ENCODE assay signal across 14 cellular contexts in genomic region chr4:151228196-151229119, GRCh38. TPM values are rescaled to one million over a fixed set of nuclear protein-coding genes. Genes with fewer than 3 reads are reported as not detected.
DNase-seq lines count a peak whose midpoint lies in the region; ATAC-seq, FAIRE-seq and TF ChIP-seq lines count a peak whose summit lies in the region.
"Had no signal": no experiment of that assay in that cellular context is flagged by ENCODE, and none has a peak within 500 bp of the region (broad histone marks: within the 10 kb centered on the region; RNA-seq: fewer than 3 reads in every experiment).

No MANE protein-coding gene starts in this region.

- H2AFZ ChIP-seq in IMR-90 (replicated peaks; ENCODE audit: low read length, poor library complexity) (no peak overlapping the region), keratinocyte (ENCODE audit: control insufficient read depth, low read length) (no peak overlapping the region)

- H3K9me3 ChIP-seq in IMR-90 (ENCODE audit: control insufficient read depth, insufficient read depth, low read length) (no peaks in the 10 kb centered on the region), keratinocyte (ENCODE audit: control insufficient read depth, low read depth, low read length) (no peaks in the 10 kb centered on the region), spleen (no peaks in the 10 kb centered on the region)

- no peak overlapping the region for H2BK15ac ChIP-seq in IMR-90 (ENCODE audit: low read depth, low read length)

- TF ChIP-seq CTCF in IMR-90 (conservative IDR thresholded peaks at IDR 0.05; ENCODE audit: low read depth, low read length) (no peak), chondrocyte (IDR thresholded peaks at IDR 0.05) (no peak), keratinocyte (optimal IDR thresholded peaks at IDR 0.05 in 1 of 3, IDR thresholded peaks at IDR 0.05 in 1 of 3, conservative IDR thresholded peaks at IDR 0.05 in 1 of 3; ENCODE audit: extremely low read depth in 1 of 3, insufficient read depth in 2 of 3, low read length in 3 of 3) (no peak), spleen (IDR thresholded peaks at IDR 0.05 in 8 of 11, conservative IDR thresholded peaks at IDR 0.05 in 3 of 11) (no peak), nephron progenitor cell (IDR thresholded peaks at IDR 0.05) (no peak)

- no peak overlapping the region for H3K9ac ChIP-seq in IMR-90 (ENCODE audit: low read depth, low read length)
- H3K9ac ChIP-seq in keratinocyte (ENCODE audit: control insufficient read depth, extremely low read depth, insufficient read depth, low read length): peak overlapping the region; percentile 48

- H4K20me1 ChIP-seq in IMR-90 (ENCODE audit: insufficient read depth, low read length): no peaks in the 10 kb centered on the region
- H4K20me1 ChIP-seq in keratinocyte (ENCODE audit: control insufficient read depth, extremely low read depth, insufficient read depth, low read length): no peaks in the 10 kb centered on the region

- no peak overlapping the region for H4K5ac ChIP-seq in IMR-90 (ENCODE audit: low read depth, low read length)

- no peak overlapping the region; the same call in 1 of the 2 replicates for H3K27ac ChIP-seq in IMR-90 (ENCODE audit: insufficient read depth, low read length)
- peak overlapping the region; percentile 68 for H3K27ac ChIP-seq in keratinocyte (ENCODE audit: control insufficient read depth, insufficient read depth, low read length)
- peak overlapping the region in 6 of 8 donors; percentile 7 to 45 (median 42) for H3K27ac ChIP-seq in spleen

- ATAC-seq in IMR-90 (ENCODE audit: low read depth): no peak
- ATAC-seq: activated CD4-positive, CD25-positive, alpha-beta regulatory T cell treated with anti-CD3 and anti-CD28 coated beads, Interleukin-2, amount 50 U/mL, for 24 hours; stimulated activated naive CD8-positive, alpha-beta T cell treated with anti-CD3 and anti-CD28 coated beads, Interleukin-15, Interleukin-2, amounts not matched to agents 100 U/mL and 50 U/mL, for 24 hours had no signal

- peak overlapping the region; percentile 27; the same call in 1 of the 2 replicates for H3K4me2 ChIP-seq in IMR-90 (ENCODE audit: low read depth, low read length)
- peak overlapping the region; percentile 71 for H3K4me2 ChIP-seq in keratinocyte (ENCODE audit: control insufficient read depth, extremely low read depth, insufficient read depth, low read depth, low read length)

- H3K9me1 ChIP-seq in IMR-90 (ENCODE audit: insufficient read depth, low read length) (no peaks in the 10 kb centered on the region), keratinocyte (ENCODE audit: control insufficient read depth, extremely low read depth, insufficient read depth, low read length) (no peaks in the 10 kb centered on the region)

- H3K4ac ChIP-seq in IMR-90 (ENCODE audit: low read depth, low read length): no peak overlapping the region

- no TSS peak for BruUV-seq in IMR-90 (replicated peaks; lab: Mats Ljungman, UMichigan)

- H2BK5ac ChIP-seq in IMR-90 (ENCODE audit: low read depth, low read length, poor library complexity, severe bottlenecking): peak overlapping the region; percentile 59

- no peak overlapping the region for H3K14ac ChIP-seq in IMR-90 (replicated peaks; ENCODE audit: low read depth, low read length)

- H4K91ac ChIP-seq in IMR-90 (ENCODE audit: insufficient read depth, low read depth, low read length): no peak overlapping the region

- POLR2A ChIA-PET in IMR-90 (lab: Charles Lee; ENCODE audit: unreplicated experiment): no interaction called here

- WGBS in IMR-90 (ENCODE audit: extremely low coverage in 2 of 2, insufficient read length in 1 of 2), 2 experiments: no CpG with 5 or more reads among the region's 6 CpGs
- 81 to 91% (median 87%) methylated on average over 6 of the region's 6 CpGs for WGBS in spleen, 5 donors

- TF ChIP-seq POLR2A in IMR-90 (IDR thresholded peaks at IDR 0.05; ENCODE audit: low read depth, low read length) (no peak), spleen (IDR thresholded peaks at IDR 0.05) (no peak)

- no peaks in the 10 kb centered on the region for H3K36me3 ChIP-seq in IMR-90 (ENCODE audit: control insufficient read depth, insufficient read depth, low read length)
- no peaks in the 10 kb centered on the region for H3K36me3 ChIP-seq in keratinocyte (ENCODE audit: control insufficient read depth in 2 of 2, extremely low read depth in 1 of 2, insufficient read depth in 2 of 2, low read length in 2 of 2)
- no peaks in the 10 kb centered on the region for H3K36me3 ChIP-seq in spleen

- H3K27me3 Mint-ChIP-seq in chondrocyte (ENCODE audit: low read depth) (no peaks in the 10 kb centered on the region), nephron progenitor cell (ENCODE audit: low read depth, poor library complexity) (no peaks in the 10 kb centered on the region)

- H3K79me1 ChIP-seq in IMR-90 (ENCODE audit: low read depth in 1 of 2, low read length in 2 of 2): no peaks in the 10 kb centered on the region

- H3K36me3 Mint-ChIP-seq in chondrocyte (ENCODE audit: low read depth): peaks cover 1% of the 10 kb centered on the region
- peaks cover 39% of the 10 kb centered on the region for H3K36me3 Mint-ChIP-seq in nephron progenitor cell (ENCODE audit: low read depth)

- H3K27ac Mint-ChIP-seq in chondrocyte (ENCODE audit: unreplicated experiment) (peak overlapping the region; percentile 94), nephron progenitor cell (no peak overlapping the region)

- CTCF ChIA-PET in IMR-90 (lab: Yijun Ruan, JAX): interaction anchor here (0.6 to 0.7 kb wide), 2 partner anchors 66 to 1075 kb away, joined by 3 read pairs; no protein-coding TSS in a partner anchor

- no peak overlapping the region for H2AK9ac ChIP-seq in IMR-90 (replicated peaks; ENCODE audit: low read depth, low read length, poor library complexity)

- FAIRE-seq in keratinocyte (lab: Jason Lieb, UNC): no peak

- no peak overlapping the region for H2AK5ac ChIP-seq in IMR-90 (ENCODE audit: low read depth, low read length)

- no peak overlapping the region for H3K18ac ChIP-seq in IMR-90 (ENCODE audit: low read depth, low read length)

- H3K56ac ChIP-seq in IMR-90 (ENCODE audit: extremely low read depth, insufficient read depth, low read length): no peak overlapping the region

- peaks cover 2% of the 10 kb centered on the region for H3K79me2 ChIP-seq in keratinocyte (ENCODE audit: control insufficient read depth, insufficient read depth, low read length)

- in situ Hi-C loops in IMR-90 (cut with MboI; ENCODE audit: low sequenced_read_pairs): no loop called here

- peak overlapping the region; percentile 13 for H3K4me3 Mint-ChIP-seq in chondrocyte (ENCODE audit: unreplicated experiment)
- H3K4me3 Mint-ChIP-seq in nephron progenitor cell: no peak overlapping the region

- H3K4me3 ChIP-seq in IMR-90 (ENCODE audit: insufficient read depth, low read depth, low read length): no peak overlapping the region
- peak overlapping the region in 1 of 3 experiments; percentile 47 for H3K4me3 ChIP-seq in keratinocyte (ENCODE audit: control insufficient read depth in 2 of 3, extremely low read depth in 1 of 3, insufficient read depth in 2 of 3, low read depth in 1 of 3, low read length in 3 of 3)
- H3K4me3 ChIP-seq in spleen: peak overlapping the region in 1 of 8 donors; percentile 11

- H3K4me1 ChIP-seq in IMR-90 (ENCODE audit: control insufficient read depth, insufficient read depth, low read length) (peaks cover 4% of the 10 kb centered on the region), keratinocyte (ENCODE audit: control insufficient read depth, extremely low read depth, insufficient read depth, low read length) (peaks cover 33% of the 10 kb centered on the region), spleen (no peaks in the 10 kb centered on the region)

- no peak overlapping the region; a peak in 1 of 4 replicates for H4K8ac ChIP-seq in IMR-90 (ENCODE audit: low read depth in 2 of 2, low read length in 2 of 2)

- H2BK120ac ChIP-seq in IMR-90 (ENCODE audit: low read depth, low read length): no peak overlapping the region

- dilution Hi-C loops in IMR-90 (cut with HindIII; ENCODE audit: low sequenced_read_pairs, unreplicated experiment): no loop called here
- dilution Hi-C loops in keratinocyte (cut with MboI; ENCODE audit: extremely low pct_ligation_motif_present, low sequenced_read_pairs): no loop called here

- H3K4me1 Mint-ChIP-seq in chondrocyte (ENCODE audit: low read depth) (peaks cover 53% of the 10 kb centered on the region), nephron progenitor cell (peaks cover 13% of the 10 kb centered on the region)

- intact Hi-C loops in IMR-90 (cut with micrococcal nuclease) (no loop called here), spleen (cut with DNase I; ENCODE audit: low total_unique reads) (no loop called here)

- DNase-seq in IMR-90 (peak; percentile 28), chondrocyte (ENCODE audit: low spot score) (no peak), keratinocyte (ENCODE audit: low read depth, low spot score) (no peak), spleen (no peak), nephron progenitor cell (no peak), COR-L47 (lab: John Stamatoyannopoulos, UW) (no peak), NOMO-1 treated with DMSO at 0.1 percent for 48 hours (lab: John Stamatoyannopoulos, UW; ENCODE audit: unreplicated experiment) (no peak), GM19238 (ENCODE audit: insufficient read length, low spot score) (no peak)
- DNase-seq: effector CD8-positive, alpha-beta T cell; NCI-H2171 treated with DMSO at 0.1 percent for 48 hours; SHP77 treated with DMSO at 0.1 percent for 48 hours; stimulated activated naive CD8-positive, alpha-beta T cell treated with anti-CD3 and anti-CD28 coated beads, Interleukin-15, Interleukin-2, amounts not matched to agents 100 U/mL and 50 U/mL, for 24 hours had no signal

- TF ChIP-seq RAD21 in IMR-90 (IDR thresholded peaks at IDR 0.05; ENCODE audit: low read length): no peak

- H3K27me3 ChIP-seq in IMR-90 (ENCODE audit: control insufficient read depth, insufficient read depth, low read length) (no peaks in the 10 kb centered on the region), keratinocyte (ENCODE audit: control insufficient read depth, extremely low read depth, insufficient read depth, low read length) (no peaks in the 10 kb centered on the region), spleen (replicated peaks in 1 of 7) (peaks cover 0 to 3% (median 0%) of the 10 kb centered on the region in 7 donors)

- no peak overlapping the region for H2BK20ac ChIP-seq in IMR-90 (ENCODE audit: low read depth, low read length)

- no peak overlapping the region for H3K23ac ChIP-seq in IMR-90 (ENCODE audit: low read depth, low read length)

- H3K9me3 Mint-ChIP-seq in chondrocyte (ENCODE audit: low read depth) (no peaks in the 10 kb centered on the region), nephron progenitor cell (peaks cover 5% of the 10 kb centered on the region)

RNA-seq across cellular contexts. Expression of gene PRSS48, which starts 48.5 kb away (rescaled TPM):
- total RNA-seq in IMR-90 (2012; rRNA removed) (not detected in 2 replicates), chondrocyte (not detected in 3 replicates), spleen (not detected)
- polyA plus RNA-seq in IMR-90 (2012; rRNA removed) (not detected in 2 replicates), keratinocyte (not detected in 3 replicates), spleen (not detected)
- not detected in 2 replicates for polyA plus RNA-seq in IMR-90 (2012; cell fraction: cytosol; rRNA removed)
- not detected in 2 replicates for polyA plus RNA-seq in IMR-90 (2012; cell fraction: nucleus; rRNA removed; ENCODE audit: low replicate concordance)
- not detected for polyA plus RNA-seq in keratinocyte (2011; ENCODE audit: low read depth)
- not detected in 2 replicates for polyA plus RNA-seq in keratinocyte (2011; cell fraction: cytosol; rRNA removed)
- polyA plus RNA-seq in keratinocyte (2011; cell fraction: nucleus; rRNA removed): not detected in 2 replicates
- not detected in 2 replicates for polyA plus RNA-seq in keratinocyte (2012; ENCODE audit: low replicate concordance)
- polyA minus RNA-seq in keratinocyte: not detected in 3 replicates
- not detected for polyA minus RNA-seq in keratinocyte (2011; cell fraction: cytosol; rRNA and poly(A)+ RNA removed)
- 0.53 TPM in 1 of 2 replicates, not detected in the other for polyA minus RNA-seq in keratinocyte (2011; cell fraction: nucleus; rRNA and poly(A)+ RNA removed)
- total RNA-seq: kidney epithelial cell had no signal
